Comparison of ENCODE assay signal across 14 cellular contexts in genomic region chr10:74207681-74208080, GRCh38. TPM values are rescaled to one million over a fixed set of nuclear protein-coding genes. Genes with fewer than 3 reads are reported as not detected.
DNase-seq lines count a peak whose midpoint lies in the region; ATAC-seq and TF ChIP-seq lines count a peak whose summit lies in the region.
"Had no signal": no experiment of that assay in that cellular context is flagged by ENCODE, and none has a peak within 500 bp of the region (broad histone marks: within the 10 kb centered on the region; RNA-seq: fewer than 3 reads in every experiment).

No MANE protein-coding gene starts in this region.

- DNase-seq in NCI-H748 (lab: John Stamatoyannopoulos, UW; ENCODE audit: unreplicated experiment), result peak; percentile 41
- DNase-seq in NCI-H748 treated with DMSO at 0.1 percent for 48 hours (lab: John Stamatoyannopoulos, UW), result no peak
- DNase-seq in NCI-H69 (lab: John Stamatoyannopoulos, UW), result peak; percentile 38
- peak; percentile 5 for DNase-seq in left kidney (ENCODE audit: low read depth, low spot score)
- no peak for DNase-seq in stimulated activated effector memory CD8-positive, alpha-beta T cell treated with anti-CD3 and anti-CD28 coated beads, Interleukin-12 subunit alpha, Interleukin-12 subunit beta, amount 100 ng/mL, for 72 hours (ENCODE audit: low spot score in 2 of 2)
- DNase-seq in type B pancreatic cell (ENCODE audit: extremely low spot score, unreplicated experiment), result no peak
- DNase-seq in DMS79 treated with DMSO at 0.1 percent for 48 hours (lab: John Stamatoyannopoulos, UW), result no peak
- DNase-seq in NCI-H1092 (lab: John Stamatoyannopoulos, UW), result no peak
- DNase-seq: activated CD4-positive, alpha-beta T cell treated with anti-CD3 and anti-CD28 coated beads, Interleukin-2, amount 10 ng/mL, durations not matched to agents 7 days and 5 days; cortex of kidney; MG63; right cardiac atrium; testis had no signal

- no peaks in the 10 kb centered on the region for H3K27me3 Mint-ChIP-seq in type B pancreatic cell
- H3K27me3 Mint-ChIP-seq: activated CD4-positive, alpha-beta T cell treated with anti-CD3 and anti-CD28 coated beads, Interleukin-2, amount 10 ng/mL, durations not matched to agents 7 days and 5 days had no signal

- H3K36me3 Mint-ChIP-seq in stimulated activated effector memory CD8-positive, alpha-beta T cell treated with anti-CD3 and anti-CD28 coated beads, Interleukin-12 subunit alpha, Interleukin-12 subunit beta, amount 100 ng/mL, for 72 hours, result peaks cover 32% of the 10 kb centered on the region
- H3K36me3 Mint-ChIP-seq in type B pancreatic cell, result peaks cover 7% of the 10 kb centered on the region

- peaks cover 20% of the 10 kb centered on the region for H3K4me1 Mint-ChIP-seq in stimulated activated effector memory CD8-positive, alpha-beta T cell treated with anti-CD3 and anti-CD28 coated beads, Interleukin-12 subunit alpha, Interleukin-12 subunit beta, amount 100 ng/mL, for 72 hours
- no peaks in the 10 kb centered on the region for H3K4me1 Mint-ChIP-seq in type B pancreatic cell (ENCODE audit: unreplicated experiment)
- H3K4me1 Mint-ChIP-seq: CD14-positive monocyte had no signal

- TF ChIP-seq CTCF in type B pancreatic cell (conservative IDR thresholded peaks at IDR 0.05), result no peak

- H3K4me3 Mint-ChIP-seq in stimulated activated effector memory CD8-positive, alpha-beta T cell treated with anti-CD3 and anti-CD28 coated beads, Interleukin-12 subunit alpha, Interleukin-12 subunit beta, amount 100 ng/mL, for 72 hours, result no peak overlapping the region
- no peak overlapping the region for H3K4me3 Mint-ChIP-seq in type B pancreatic cell
- H3K4me3 Mint-ChIP-seq: activated CD4-positive, alpha-beta T cell treated with anti-CD3 and anti-CD28 coated beads, Interleukin-2, amount 10 ng/mL, durations not matched to agents 7 days and 5 days; CD14-positive monocyte had no signal

- no peak for ATAC-seq in stimulated activated effector memory CD8-positive, alpha-beta T cell treated with anti-CD3 and anti-CD28 coated beads, Interleukin-12 subunit alpha, Interleukin-12 subunit beta, amount 100 ng/mL, for 72 hours

- H3K9me3 Mint-ChIP-seq in stimulated activated effector memory CD8-positive, alpha-beta T cell treated with anti-CD3 and anti-CD28 coated beads, Interleukin-12 subunit alpha, Interleukin-12 subunit beta, amount 100 ng/mL, for 72 hours, result no peaks in the 10 kb centered on the region
- H3K9me3 Mint-ChIP-seq in type B pancreatic cell, result no peaks in the 10 kb centered on the region
- H3K9me3 Mint-ChIP-seq: activated CD4-positive, alpha-beta T cell treated with anti-CD3 and anti-CD28 coated beads, Interleukin-2, amount 10 ng/mL, durations not matched to agents 7 days and 5 days had no signal

- H3K27ac Mint-ChIP-seq in stimulated activated effector memory CD8-positive, alpha-beta T cell treated with anti-CD3 and anti-CD28 coated beads, Interleukin-12 subunit alpha, Interleukin-12 subunit beta, amount 100 ng/mL, for 72 hours, result peak overlapping the region; percentile 68
- H3K27ac Mint-ChIP-seq in type B pancreatic cell, result no peak overlapping the region
- H3K27ac Mint-ChIP-seq: activated CD4-positive, alpha-beta T cell treated with anti-CD3 and anti-CD28 coated beads, Interleukin-2, amount 10 ng/mL, durations not matched to agents 7 days and 5 days had no signal

RNA-seq across cellular contexts. Expression of gene ADK, which starts 56.7 kb away (rescaled TPM):
- total RNA-seq in type B pancreatic cell (ENCODE audit: low replicate concordance), result 23.1 and 28.5 TPM in 2 replicates

RNA-seq across cellular contexts. Expression of gene AP3M1, which starts 57.1 kb away (rescaled TPM):
- 41.9 and 48.0 TPM in 2 replicates for total RNA-seq in type B pancreatic cell (ENCODE audit: low replicate concordance)

Comparison
In these comparisons a context has a peak if more than half of its experiments do, and no peak if none do; other contexts are left out.
1. DNase-seq: peak in NCI-H748 (single experiment), NCI-H69 (single experiment) and left kidney (single experiment); none in NCI-H748 treated with DMSO at 0.1 percent for 48 hours (single experiment), stimulated activated effector memory CD8-positive, alpha-beta T cell treated with anti-CD3 and anti-CD28 coated beads, Interleukin-12 subunit alpha, Interleukin-12 subunit beta, amount 100 ng/mL, for 72 hours (0 of 2), type B pancreatic cell (single experiment), DMS79 treated with DMSO at 0.1 percent for 48 hours (single experiment) and NCI-H1092 (single experiment).